Comparison of ENCODE assay signal across 9 cellular contexts in genomic region chr5:41707853-41708603, GRCh38.
DNase-seq lines count a peak whose midpoint lies in the region; ATAC-seq and TF ChIP-seq lines count a peak whose summit lies in the region.
"Had no signal": no experiment of that assay in that cellular context is flagged by ENCODE, and none has a peak within 500 bp of the region (broad histone marks: within the 10 kb centered on the region; RNA-seq: fewer than 3 reads in every experiment).

No MANE protein-coding gene starts in this region.

- DNase-seq in DMS114 treated with DMSO at 0.1 percent for 48 hours (lab: John Stamatoyannopoulos, UW; ENCODE audit: unreplicated experiment) (peak; percentile 13), RPMI7951 (ENCODE audit: low read depth) (peak; percentile 37), iPS DF 19.7 (ENCODE audit: low read depth, low spot score) (peak; percentile 38), vagina (ENCODE audit: extremely low spot score in 2 of 2) (no peak)
- no peak for DNase-seq in effector memory CD8-positive, alpha-beta T cell
- no peak for DNase-seq in activated CD4-positive, alpha-beta T cell treated with anti-CD3 and anti-CD28 coated beads, Interleukin-2, amount 50 U/mL, for 4 hours

- H3K36me3 Mint-ChIP-seq in effector memory CD8-positive, alpha-beta T cell (ENCODE audit: insufficient read depth) = no peaks in the 10 kb centered on the region

- H3K4me3 Mint-ChIP-seq in effector memory CD8-positive, alpha-beta T cell = no peak overlapping the region

- no peak for TF ChIP-seq CTCF in vagina (IDR thresholded peaks at IDR 0.05)

- H3K27ac Mint-ChIP-seq in effector memory CD8-positive, alpha-beta T cell = no peak overlapping the region

- no peaks in the 10 kb centered on the region for H3K27me3 ChIP-seq in vagina

- H3K9me3 ChIP-seq in vagina = no peaks in the 10 kb centered on the region

- H3K9me3 Mint-ChIP-seq in effector memory CD8-positive, alpha-beta T cell = peaks cover 5 to 14% of the 10 kb centered on the region in 2 donors

- no peaks in the 10 kb centered on the region for H3K4me1 ChIP-seq in vagina
- H3K4me1 ChIP-seq: parathyroid adenoma had no signal

- H3K27me3 Mint-ChIP-seq in effector memory CD8-positive, alpha-beta T cell = peaks cover 7% of the 10 kb centered on the region in 2 donors

- ATAC-seq in GM19468 (IDR thresholded peaks at IDR 0.05; ENCODE audit: extremely low read depth, unreplicated experiment) (peak; percentile 68), HG03571 (IDR thresholded peaks at IDR 0.05; ENCODE audit: unreplicated experiment) (peak; percentile 66)
- ATAC-seq in effector memory CD8-positive, alpha-beta T cell (replicated peaks) = no peak

- no peaks in the 10 kb centered on the region for H3K36me3 ChIP-seq in vagina

- intact Hi-C loops in vagina (cut with DNase I) = no loop called here

- H3K27ac ChIP-seq in vagina = no peak overlapping the region
- H3K27ac ChIP-seq: parathyroid adenoma had no signal

- no peaks in the 10 kb centered on the region for H3K4me1 Mint-ChIP-seq in effector memory CD8-positive, alpha-beta T cell (ENCODE audit: low read depth in 2 of 2)

- H3K4me3 ChIP-seq in vagina = no peak overlapping the region

- no peak for TF ChIP-seq POLR2A in vagina (IDR thresholded peaks at IDR 0.05)

Comparison
In these comparisons a context has a peak if more than half of its experiments do, and no peak if none do; other contexts are left out.
1. DNase-seq: peak in DMS114 treated with DMSO at 0.1 percent for 48 hours (single experiment), RPMI7951 (single experiment) and iPS DF 19.7 (single experiment); none in effector memory CD8-positive, alpha-beta T cell (0 of 3), activated CD4-positive, alpha-beta T cell treated with anti-CD3 and anti-CD28 coated beads, Interleukin-2, amount 50 U/mL, for 4 hours (0 of 2) and vagina (0 of 2).